10 cellular contexts compared by ENCODE assay signal in the genomic region with DNA sequence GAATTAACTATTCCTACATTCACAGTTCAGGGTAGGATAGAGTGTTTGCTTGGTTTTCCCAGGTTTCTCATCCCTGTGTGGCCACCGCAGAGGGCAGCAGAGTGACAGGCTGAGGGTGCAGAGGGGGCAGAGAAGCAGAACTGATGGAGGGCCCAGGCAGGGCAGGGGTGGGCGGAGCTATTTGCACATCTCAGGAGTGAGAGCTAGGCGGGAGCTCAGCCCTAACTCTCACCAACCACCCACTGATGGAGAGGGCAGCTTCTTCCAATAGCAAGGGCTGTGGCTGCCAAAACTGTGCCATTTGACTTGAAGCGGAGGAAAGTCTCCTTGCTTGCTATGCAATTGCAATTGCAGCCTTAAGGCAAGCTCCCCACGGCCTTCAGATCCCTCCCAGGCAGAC. TPM values are rescaled to one million over a fixed set of nuclear protein-coding genes. Genes with fewer than 3 reads are reported as not detected.
A peak's percentile ranks its signal among the peaks of the same experiment; 100 is the strongest.
DNase-seq lines count a peak whose midpoint lies in the region; ATAC-seq and TF ChIP-seq lines count a peak whose summit lies in the region.
"Had no signal": no experiment of that assay in that cellular context is flagged by ENCODE, and none has a peak within 500 bp of the region (broad histone marks: within the 10 kb centered on the region; RNA-seq: fewer than 3 reads in every experiment).

No MANE protein-coding gene starts in this region.

- TF ChIP-seq CTCF in nephron progenitor cell (IDR thresholded peaks at IDR 0.05) (peak; percentile 38), left ventricle myocardium inferior (IDR thresholded peaks at IDR 0.05; ENCODE audit: borderline replicate concordance) (no peak)

- CTCF ChIA-PET in activated naive CD4-positive, alpha-beta T cell treated with anti-CD3 and anti-CD28 coated beads, Interleukin-2, amount 10 ng/mL, durations not matched to agents 7 days and 5 days (lab: Charles Lee): interaction anchor here (0.7 to 1.7 kb wide), 6 partner anchors 10 to 380 kb away, joined by 3 to 8 read pairs (median 3); no protein-coding TSS in a partner anchor

- peaks cover 4% of the 10 kb centered on the region for H3K36me3 Mint-ChIP-seq in nephron progenitor cell (ENCODE audit: low read depth)
- peaks cover 18% of the 10 kb centered on the region for H3K36me3 Mint-ChIP-seq in activated naive CD4-positive, alpha-beta T cell treated with anti-CD3 and anti-CD28 coated beads, Interleukin-2, amount 10 ng/mL, durations not matched to agents 7 days and 5 days

- H3K4me1 Mint-ChIP-seq in nephron progenitor cell: peaks cover 45% of the 10 kb centered on the region
- H3K4me1 Mint-ChIP-seq in activated naive CD4-positive, alpha-beta T cell treated with anti-CD3 and anti-CD28 coated beads, Interleukin-2, amount 10 ng/mL, durations not matched to agents 7 days and 5 days: peaks cover 25% of the 10 kb centered on the region

- no peaks in the 10 kb centered on the region for H3K36me3 ChIP-seq in left ventricle myocardium inferior

- intact Hi-C loops in left ventricle myocardium inferior (cut with micrococcal nuclease): no loop called here

- H3K4me1 ChIP-seq in left ventricle myocardium inferior: peaks cover 13% of the 10 kb centered on the region

- H3K27me3 ChIP-seq in left ventricle myocardium inferior (ENCODE audit: low read depth): no peaks in the 10 kb centered on the region

- peak; percentile 79 for DNase-seq in SK-N-DZ (ENCODE audit: low spot score)
- peak; percentile 82 for DNase-seq in nephron progenitor cell
- DNase-seq in DMS153 (lab: John Stamatoyannopoulos, UW): no peak
- no peak for DNase-seq in left ventricle myocardium inferior
- no peak for DNase-seq in activated naive CD4-positive, alpha-beta T cell treated with anti-CD3 and anti-CD28 coated beads, Interleukin-2, amount 10 ng/mL, durations not matched to agents 7 days and 5 days
- no peak for DNase-seq in AG08396 (ENCODE audit: low spot score)

- H3K4me3 Mint-ChIP-seq in nephron progenitor cell: no peak overlapping the region
- no peak overlapping the region for H3K4me3 Mint-ChIP-seq in activated naive CD4-positive, alpha-beta T cell treated with anti-CD3 and anti-CD28 coated beads, Interleukin-2, amount 10 ng/mL, durations not matched to agents 7 days and 5 days
- H3K4me3 Mint-ChIP-seq: central memory CD8-positive, alpha-beta T cell had no signal

- H3K27me3 Mint-ChIP-seq in nephron progenitor cell (ENCODE audit: low read depth, poor library complexity): no peaks in the 10 kb centered on the region
- no peaks in the 10 kb centered on the region for H3K27me3 Mint-ChIP-seq in activated naive CD4-positive, alpha-beta T cell treated with anti-CD3 and anti-CD28 coated beads, Interleukin-2, amount 10 ng/mL, durations not matched to agents 7 days and 5 days
- H3K27me3 Mint-ChIP-seq: central memory CD8-positive, alpha-beta T cell had no signal

- H3K27ac ChIP-seq in left ventricle myocardium inferior (replicated peaks): no peak overlapping the region
- H3K27ac ChIP-seq: skin epidermis had no signal

- ATAC-seq in GM18861 (IDR thresholded peaks at IDR 0.05; ENCODE audit: unreplicated experiment): peak; percentile 35
- peak; percentile 61 for ATAC-seq in HG03025 (IDR thresholded peaks at IDR 0.05; ENCODE audit: low FRiP score, unreplicated experiment)

- H3K27ac Mint-ChIP-seq in nephron progenitor cell: peak overlapping the region; percentile 26
- no peak overlapping the region for H3K27ac Mint-ChIP-seq in activated naive CD4-positive, alpha-beta T cell treated with anti-CD3 and anti-CD28 coated beads, Interleukin-2, amount 10 ng/mL, durations not matched to agents 7 days and 5 days

- no peaks in the 10 kb centered on the region for H3K9me3 Mint-ChIP-seq in nephron progenitor cell
- H3K9me3 Mint-ChIP-seq in activated naive CD4-positive, alpha-beta T cell treated with anti-CD3 and anti-CD28 coated beads, Interleukin-2, amount 10 ng/mL, durations not matched to agents 7 days and 5 days: peaks cover 4% of the 10 kb centered on the region
- H3K9me3 Mint-ChIP-seq: central memory CD8-positive, alpha-beta T cell had no signal

- no peaks in the 10 kb centered on the region for H3K9me3 ChIP-seq in left ventricle myocardium inferior (replicated peaks)

- no peak overlapping the region for H3K4me3 ChIP-seq in left ventricle myocardium inferior
- H3K4me3 ChIP-seq: skin epidermis had no signal

RNA-seq across cellular contexts. Expression of a gene that starts 12.0 kb away (rescaled TPM):
- polyA plus RNA-seq in SK-N-DZ (2014; cell fraction: cytosol; rRNA removed): 91.4 and 96.6 TPM in 2 replicates
- polyA plus RNA-seq in SK-N-DZ (2014; cell fraction: nucleus; rRNA removed): 38.9 and 46.8 TPM in 2 replicates
- total RNA-seq in left ventricle myocardium inferior: 56.3 TPM

Comparison
In these comparisons a context has a peak if more than half of its experiments do, and no peak if none do; other contexts are left out.
1. DNase-seq: peak in SK-N-DZ (single experiment) and nephron progenitor cell (single experiment); none in DMS153 (single experiment), left ventricle myocardium inferior (single experiment), activated naive CD4-positive, alpha-beta T cell treated with anti-CD3 and anti-CD28 coated beads, Interleukin-2, amount 10 ng/mL, durations not matched to agents 7 days and 5 days (single experiment) and AG08396 (single experiment).